12 cellular contexts compared by ENCODE assay signal in the genomic region with DNA sequence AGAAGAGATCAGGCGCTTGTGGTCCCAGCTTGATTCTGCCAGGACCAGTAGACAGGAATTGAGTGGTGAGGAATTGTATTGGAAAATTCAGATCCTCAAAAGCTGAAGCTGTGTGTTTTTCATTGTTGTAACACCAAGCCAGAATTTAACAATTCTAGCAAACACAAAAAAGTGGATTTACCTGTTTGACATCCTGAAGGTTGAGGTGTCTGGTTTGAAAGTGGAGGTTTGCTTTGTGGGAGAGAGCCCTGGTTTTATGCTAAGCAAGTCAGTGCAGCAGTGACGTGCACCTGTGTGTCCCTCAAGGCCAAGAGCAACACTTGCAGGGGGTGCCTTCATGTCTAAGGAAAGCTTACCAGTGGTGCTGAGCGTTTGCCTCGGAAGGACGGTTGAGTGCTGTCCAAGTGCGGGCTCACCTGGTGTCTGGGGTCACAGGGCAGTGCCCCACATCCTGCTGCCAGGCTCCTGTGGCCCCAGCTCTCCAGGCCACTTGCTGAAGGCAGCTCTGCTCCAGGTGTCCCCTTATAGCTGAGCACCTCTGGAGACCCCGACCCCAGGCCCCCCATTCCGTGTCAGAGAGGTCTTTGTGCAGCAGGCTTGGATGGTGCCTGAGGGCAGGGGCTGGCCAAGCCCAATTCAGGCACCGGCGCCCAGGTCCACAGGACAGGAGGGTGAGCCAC. TPM values are rescaled to one million over a fixed set of nuclear protein-coding genes. Genes with fewer than 3 reads are reported as not detected.
DNase-seq lines count a peak whose midpoint lies in the region; ATAC-seq and TF ChIP-seq lines count a peak whose summit lies in the region.
"Had no signal": no experiment of that assay in that cellular context is flagged by ENCODE, and none has a peak within 500 bp of the region (broad histone marks: within the 10 kb centered on the region; RNA-seq: fewer than 3 reads in every experiment).

No MANE protein-coding gene starts in this region.

- H3K4me2 ChIP-seq in osteoblast (ENCODE audit: insufficient read depth, low read length): no peak overlapping the region

- no peaks in the 10 kb centered on the region for H3K9me3 ChIP-seq in T-helper 17 cell (ENCODE audit: control insufficient read depth, low read length, poor library complexity, severe bottlenecking)
- no peaks in the 10 kb centered on the region for H3K9me3 ChIP-seq in osteoblast (ENCODE audit: low read depth, low read length)
- H3K9me3 ChIP-seq: Caco-2 had no signal

- no peaks in the 10 kb centered on the region for H4K20me1 ChIP-seq in osteoblast (ENCODE audit: insufficient read depth, low read length)

- no peaks in the 10 kb centered on the region for H3K79me2 ChIP-seq in osteoblast (ENCODE audit: insufficient read depth, low read length)

- H2AFZ ChIP-seq in osteoblast (ENCODE audit: low read length): no peak overlapping the region
- H2AFZ ChIP-seq: GM23248 had no signal

- peak; percentile 25 for DNase-seq in LNCaP clone FGC (ENCODE audit: low read depth)
- no peak for DNase-seq in T-helper 17 cell
- DNase-seq in osteoblast (ENCODE audit: insufficient read length, low spot score, missing footprints): peak; percentile 51
- DNase-seq in RKO (ENCODE audit: low spot score): no peak
- DNase-seq in CD1c-positive myeloid dendritic cell (ENCODE audit: extremely low spot score): no peak
- DNase-seq: C1 segment of cervical spinal cord; Caco-2; CD8-positive, alpha-beta T cell; GM23248 had no signal

- peaks cover 59% of the 10 kb centered on the region for H3K36me3 ChIP-seq in osteoblast (ENCODE audit: insufficient read depth, low read length)

- H3K4me3 ChIP-seq in LNCaP clone FGC (ENCODE audit: low read depth, low read length) (no peak overlapping the region), osteoblast (ENCODE audit: insufficient read depth, low read length) (no peak overlapping the region)
- H3K4me3 ChIP-seq: GM23248 had no signal

- H3K27ac ChIP-seq in osteoblast (ENCODE audit: low read depth, low read length): no peak overlapping the region
- H3K27ac ChIP-seq: GM23248 had no signal

- H3K4me3 Mint-ChIP-seq in T-helper 17 cell: no peak overlapping the region
- no peak overlapping the region for H3K4me3 Mint-ChIP-seq in stimulated activated memory B cell treated with anti-CD40 and anti-IgM and Interleukin-4, amounts not matched to agents 10 μg/mL and 1 μg/mL and 100 μg/mL, for 72 hours
- H3K4me3 Mint-ChIP-seq: B cell; CD8-positive, alpha-beta T cell had no signal

- peaks cover 5% of the 10 kb centered on the region for H3K4me1 ChIP-seq in osteoblast (ENCODE audit: insufficient read depth, low read length)
- H3K4me1 ChIP-seq: Caco-2 had no signal

- peaks cover 3% of the 10 kb centered on the region for H3K4me1 Mint-ChIP-seq in T-helper 17 cell
- peaks cover 12% of the 10 kb centered on the region for H3K4me1 Mint-ChIP-seq in stimulated activated memory B cell treated with anti-CD40 and anti-IgM and Interleukin-4, amounts not matched to agents 10 μg/mL and 1 μg/mL and 100 μg/mL, for 72 hours
- H3K4me1 Mint-ChIP-seq: B cell had no signal

- H3K27me3 Mint-ChIP-seq in T-helper 17 cell: no peaks in the 10 kb centered on the region
- H3K27me3 Mint-ChIP-seq in stimulated activated memory B cell treated with anti-CD40 and anti-IgM and Interleukin-4, amounts not matched to agents 10 μg/mL and 1 μg/mL and 100 μg/mL, for 72 hours: no peaks in the 10 kb centered on the region
- H3K27me3 Mint-ChIP-seq: B cell had no signal

- no peaks in the 10 kb centered on the region for H3K27me3 ChIP-seq in osteoblast (ENCODE audit: insufficient read depth, low read length)

- H3K36me3 Mint-ChIP-seq in T-helper 17 cell (ENCODE audit: low read depth): peaks cover 2% of the 10 kb centered on the region
- H3K36me3 Mint-ChIP-seq in stimulated activated memory B cell treated with anti-CD40 and anti-IgM and Interleukin-4, amounts not matched to agents 10 μg/mL and 1 μg/mL and 100 μg/mL, for 72 hours: peaks cover 78% of the 10 kb centered on the region

- H3K9me3 Mint-ChIP-seq in stimulated activated memory B cell treated with anti-CD40 and anti-IgM and Interleukin-4, amounts not matched to agents 10 μg/mL and 1 μg/mL and 100 μg/mL, for 72 hours: no peaks in the 10 kb centered on the region
- H3K9me3 Mint-ChIP-seq: CD8-positive, alpha-beta T cell had no signal

- H3K27ac Mint-ChIP-seq in T-helper 17 cell: peak overlapping the region; percentile 2
- no peak overlapping the region for H3K27ac Mint-ChIP-seq in stimulated activated memory B cell treated with anti-CD40 and anti-IgM and Interleukin-4, amounts not matched to agents 10 μg/mL and 1 μg/mL and 100 μg/mL, for 72 hours
- H3K27ac Mint-ChIP-seq: B cell; CD8-positive, alpha-beta T cell had no signal

- TF ChIP-seq CTCF in LNCaP clone FGC (IDR thresholded peaks at IDR 0.05; ENCODE audit: control insufficient read depth, extremely low read depth, insufficient read depth) (no peak), osteoblast (IDR thresholded peaks at IDR 0.05; ENCODE audit: extremely low read depth, low read depth, low read length) (no peak)

- ATAC-seq in T-helper 17 cell (no peak), HG03378 (IDR thresholded peaks at IDR 0.05; ENCODE audit: unreplicated experiment) (no peak)
- no peak for ATAC-seq in stimulated activated memory B cell treated with anti-CD40 and anti-IgM and Interleukin-4, amounts not matched to agents 10 μg/mL and 1 μg/mL and 100 μg/mL, for 72 hours
- ATAC-seq: CD8-positive, alpha-beta T cell had no signal

RNA-seq across cellular contexts. Expression of a gene that starts 27.7 kb away (rescaled TPM):
- total RNA-seq in T-helper 17 cell: 10 to 100 TPM; 53.5 to 59.5 TPM
- total RNA-seq in osteoblast: 19.2 and 23.0 TPM in 2 replicates

RNA-seq across cellular contexts. Expression of a gene that starts 27.9 kb away (rescaled TPM):
- total RNA-seq in T-helper 17 cell (1 to 10 TPM; 3.2 to 5.9 TPM), osteoblast (2.2 and 3.2 TPM in 2 replicates)

Comparison
In these comparisons a context has a peak if more than half of its experiments do, and no peak if none do; other contexts are left out.
1. DNase-seq: peak in LNCaP clone FGC (single experiment) and osteoblast (single experiment); none in T-helper 17 cell (0 of 3), RKO (single experiment) and CD1c-positive myeloid dendritic cell (single experiment).